In the genomic region with DNA sequence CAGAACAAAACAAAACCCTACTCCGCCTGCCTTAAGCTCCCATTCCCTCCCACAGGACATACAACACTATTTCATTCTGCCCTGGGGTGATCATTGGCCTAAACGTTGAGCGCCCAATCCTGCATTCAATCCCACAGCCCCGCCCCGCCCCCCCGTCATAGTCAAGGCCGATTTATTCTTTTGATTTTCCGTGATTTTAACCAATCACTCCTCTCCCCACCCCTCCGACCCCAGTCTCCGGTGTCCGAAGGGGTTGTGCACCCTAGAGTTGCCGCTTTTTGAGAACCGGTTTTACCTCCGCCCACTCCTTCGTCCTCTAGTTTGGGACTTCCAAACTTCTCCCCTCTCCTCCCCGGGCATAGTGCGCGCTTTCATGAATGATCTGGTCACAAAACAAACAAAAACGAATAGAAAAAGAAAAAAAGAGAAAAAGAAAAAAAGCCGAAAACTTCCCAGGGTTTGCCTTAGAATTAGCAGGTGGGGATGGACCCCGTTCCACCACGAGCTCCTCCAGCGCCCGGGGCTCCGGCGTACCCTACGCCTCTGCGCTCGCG, we compare ENCODE assay signal across 8 cellular contexts.
A peak's percentile ranks its signal among the peaks of the same experiment; 100 is the strongest.
DNase-seq lines count a peak whose midpoint lies in the region; ATAC-seq and TF ChIP-seq lines count a peak whose summit lies in the region.

No MANE protein-coding gene starts in this region.

- H3K9me3 Mint-ChIP-seq in nephron, result peaks cover 15% of the 10 kb centered on the region

- H3K27me3 Mint-ChIP-seq in nephron (ENCODE audit: low read depth), result no peaks in the 10 kb centered on the region

- H3K4me3 Mint-ChIP-seq in nephron, result peak overlapping the region; percentile 84 to 90 (median 90)

- H3K27ac ChIP-seq in VCaP, result peak overlapping the region; percentile 47; the same call in 1 of the 2 replicates

- H3K27ac Mint-ChIP-seq in nephron, result peak overlapping the region; percentile 83 to 91 (median 88)

- no peak for TF ChIP-seq CTCF in VCaP (conservative IDR thresholded peaks at IDR 0.05)
- TF ChIP-seq CTCF in nephron (IDR thresholded peaks at IDR 0.05; ENCODE audit: unreplicated experiment in 3 of 3), result no peak

- peak; percentile 16 for ATAC-seq in GM18868 (IDR thresholded peaks at IDR 0.05; ENCODE audit: unreplicated experiment)
- ATAC-seq in HG03442 (IDR thresholded peaks at IDR 0.05; ENCODE audit: unreplicated experiment), result peak; percentile 6
- ATAC-seq in GM18861 (IDR thresholded peaks at IDR 0.05; ENCODE audit: unreplicated experiment), result no peak

- peaks cover 10% of the 10 kb centered on the region for H3K4me1 Mint-ChIP-seq in nephron

- DNase-seq in C1 segment of cervical spinal cord (lab: John Stamatoyannopoulos, UW) (peak in 10 of 14 donors; percentile 14 to 56 (median 22)), fibroblast of peridontal ligament (ENCODE audit: extremely low read depth) (peak; percentile 52), NCI-H2029 treated with DMSO at 0.1 percent for 48 hours (lab: John Stamatoyannopoulos, UW) (no peak)

- no peaks in the 10 kb centered on the region for H3K36me3 Mint-ChIP-seq in nephron (ENCODE audit: low read depth)
